ENCODE assay signal across 8 cellular contexts in the genomic region with DNA sequence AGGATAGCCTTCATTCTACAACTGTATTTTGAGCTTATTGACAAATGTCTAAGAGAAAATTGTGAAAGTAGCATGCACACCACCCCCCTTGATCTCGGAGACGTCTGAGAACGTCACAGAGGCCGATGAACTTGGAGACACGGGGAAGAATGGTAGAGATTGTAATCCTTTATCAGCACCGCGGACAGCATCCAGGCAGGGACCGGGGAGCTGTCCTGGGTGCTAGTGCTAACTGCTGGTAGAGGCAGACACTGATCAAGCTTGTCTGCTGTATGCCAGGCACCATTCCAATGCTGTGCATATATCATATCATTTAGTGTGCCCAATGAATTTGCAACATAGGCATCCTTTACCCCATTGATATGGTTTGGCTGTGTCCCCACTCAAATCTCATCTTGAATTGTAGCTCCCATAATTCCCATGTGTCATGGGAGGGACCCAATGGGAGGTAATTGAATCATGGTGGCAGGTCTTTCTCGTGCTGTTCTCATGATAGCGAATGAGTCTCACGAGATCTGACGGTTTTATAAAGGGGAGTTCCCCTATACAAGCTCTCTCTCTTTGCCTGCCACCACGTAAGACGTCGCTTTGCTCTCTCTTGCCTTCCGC.
DNase-seq lines count a peak whose midpoint lies in the region; ATAC-seq, FAIRE-seq and TF ChIP-seq lines count a peak whose summit lies in the region.

No MANE protein-coding gene starts in this region.

- no peak for TF ChIP-seq CTCF in K562 (IDR thresholded peaks at IDR 0.05 in 2 of 3, conservative IDR thresholded peaks at IDR 0.05 in 1 of 3; ENCODE audit: insufficient read depth in 2 of 3, low read depth in 1 of 3, low read length in 3 of 3)

- FAIRE-seq in K562 (lab: Jason Lieb, UNC) = peak; percentile 70

- no peak overlapping the region for H3K9ac ChIP-seq in K562 (ENCODE audit: insufficient read depth in 1 of 2, low read depth in 2 of 2, low read length in 2 of 2)

- intact Hi-C loops in K562 (cut with micrococcal nuclease) = no loop called here

- in situ Hi-C loops in K562 (cut with MboI) = loop anchor here (25.0 kb wide), 1 partner anchor 952 kb away; no protein-coding TSS in a partner anchor

- CTCF ChIA-PET in K562 (lab: Yijun Ruan, JAX; ENCODE audit: low intra/inter-chr PET ratio) = interaction anchor here (0.7 to 1.2 kb wide), 2 partner anchors 53 to 336 kb away, joined by 3 read pairs; no protein-coding TSS in a partner anchor

- no peak for TF ChIP-seq EP300 in K562 (IDR thresholded peaks at IDR 0.05; ENCODE audit: low read length)

- H3K4me3 ChIP-seq in K562 = no peak overlapping the region

- no peaks in the 10 kb centered on the region for H3K9me1 ChIP-seq in K562 (ENCODE audit: control insufficient read depth, insufficient read depth, low read length)

- TF ChIP-seq RAD21 in K562 (CRISPR knock-in tag; conservative IDR thresholded peaks at IDR 0.05 in 1 of 2, IDR thresholded peaks at IDR 0.05 in 1 of 2) = no peak; a peak in 1 of 4 replicates

- no peaks in the 10 kb centered on the region for H3K36me3 ChIP-seq in K562 (ENCODE audit: control insufficient read depth, insufficient read depth, low read length)

- no peaks in the 10 kb centered on the region for H3K4me1 ChIP-seq in K562 (replicated peaks in 1 of 2; ENCODE audit: control insufficient read depth in 2 of 2, insufficient read depth in 2 of 2, low read length in 2 of 2)

- WGBS in K562 (ENCODE audit: insufficient coverage, low coverage, missing lambda C conversion rate) = 20% methylated on average over 16 of the region's 16 CpGs

- H4K20me1 ChIP-seq in K562 (replicated peaks; ENCODE audit: control insufficient read depth, insufficient read depth, low read length) = no peaks in the 10 kb centered on the region; the same call in none of the 2 replicates

- no peak for TF ChIP-seq POLR2A in K562 (conservative IDR thresholded peaks at IDR 0.05)

- peak; percentile 83 for ATAC-seq in K562
- no peak for ATAC-seq in stimulated activated naive CD8-positive, alpha-beta T cell treated with anti-CD3 and anti-CD28 coated beads, Interleukin-15, Interleukin-2, amounts not matched to agents 100 U/mL and 50 U/mL, for 24 hours

- POLR2A ChIA-PET in K562 (lab: Yijun Ruan, JAX) = interaction anchor here (0.9 kb wide), 1 partner anchor 15 kb away, joined by 3 read pairs; no protein-coding TSS in a partner anchor

- no peaks in the 10 kb centered on the region for H3K9me3 ChIP-seq in K562 (replicated peaks; ENCODE audit: control insufficient read depth, insufficient read depth, low read depth, low read length)

- no TSS peak for BruUV-seq in K562 (replicated peaks; lab: Mats Ljungman, UMichigan)

- no peak overlapping the region for H2AFZ ChIP-seq in K562 (ENCODE audit: low read depth, low read length)

- no peak overlapping the region for H3K27ac ChIP-seq in K562 (ENCODE audit: extremely low read depth, low read depth, low read length)

- H3K79me2 ChIP-seq in K562 (ENCODE audit: control insufficient read depth, insufficient read depth, low read length) = no peaks in the 10 kb centered on the region

- no peak overlapping the region for H3K4me2 ChIP-seq in K562 (ENCODE audit: insufficient read depth, low read length)

- peak; percentile 35 for DNase-seq in GM19240 (ENCODE audit: insufficient read length, low spot score)
- DNase-seq in K562 (ENCODE audit: extremely low read depth in 1 of 4, low spot score in 3 of 4) = peak; percentile 66 to 73 (median 68)
- peak; percentile 53 for DNase-seq in kidney tubule cell (ENCODE audit: low spot score)
- DNase-seq in stimulated activated naive CD8-positive, alpha-beta T cell treated with anti-CD3 and anti-CD28 coated beads, Interleukin-15, Interleukin-2, amounts not matched to agents 100 U/mL and 50 U/mL, for 24 hours = peak; percentile 63
- no peak for DNase-seq in NCI-H446 (lab: John Stamatoyannopoulos, UW)
- no peak for DNase-seq in NCI-H524 (lab: John Stamatoyannopoulos, UW)
- DNase-seq in NCI-H748 treated with DMSO at 0.1 percent for 48 hours (lab: John Stamatoyannopoulos, UW) = no peak

- peaks cover 6 to 10% of the 10 kb centered on the region in 2 experiments; a peak in 3 of 5 replicates for H3K27me3 ChIP-seq in K562 (ENCODE audit: control insufficient read depth in 2 of 2, insufficient read depth in 2 of 2, low read length in 2 of 2)

TF ChIP-seq in PFSK-1, 5 proteins besides CTCF, POLR2A, EP300 and RAD21:
- TF ChIP-seq TAF1 (IDR thresholded peaks at IDR 0.05; ENCODE audit: borderline replicate concordance, insufficient read depth, low read length) (no peak), FOXP2 (optimal IDR thresholded peaks at IDR 0.05; ENCODE audit: borderline replicate concordance, extremely low read depth, extremely low read length, insufficient read depth) (no peak), SIN3A (IDR thresholded peaks at IDR 0.05; ENCODE audit: borderline replicate concordance, insufficient read depth, low read length) (peak; percentile 99; the same call in 1 of the 2 replicates), POLR2AphosphoS5 (IDR thresholded peaks at IDR 0.05; ENCODE audit: low read depth, low read length) (no peak)
- TF ChIP-seq, protein P1, sequence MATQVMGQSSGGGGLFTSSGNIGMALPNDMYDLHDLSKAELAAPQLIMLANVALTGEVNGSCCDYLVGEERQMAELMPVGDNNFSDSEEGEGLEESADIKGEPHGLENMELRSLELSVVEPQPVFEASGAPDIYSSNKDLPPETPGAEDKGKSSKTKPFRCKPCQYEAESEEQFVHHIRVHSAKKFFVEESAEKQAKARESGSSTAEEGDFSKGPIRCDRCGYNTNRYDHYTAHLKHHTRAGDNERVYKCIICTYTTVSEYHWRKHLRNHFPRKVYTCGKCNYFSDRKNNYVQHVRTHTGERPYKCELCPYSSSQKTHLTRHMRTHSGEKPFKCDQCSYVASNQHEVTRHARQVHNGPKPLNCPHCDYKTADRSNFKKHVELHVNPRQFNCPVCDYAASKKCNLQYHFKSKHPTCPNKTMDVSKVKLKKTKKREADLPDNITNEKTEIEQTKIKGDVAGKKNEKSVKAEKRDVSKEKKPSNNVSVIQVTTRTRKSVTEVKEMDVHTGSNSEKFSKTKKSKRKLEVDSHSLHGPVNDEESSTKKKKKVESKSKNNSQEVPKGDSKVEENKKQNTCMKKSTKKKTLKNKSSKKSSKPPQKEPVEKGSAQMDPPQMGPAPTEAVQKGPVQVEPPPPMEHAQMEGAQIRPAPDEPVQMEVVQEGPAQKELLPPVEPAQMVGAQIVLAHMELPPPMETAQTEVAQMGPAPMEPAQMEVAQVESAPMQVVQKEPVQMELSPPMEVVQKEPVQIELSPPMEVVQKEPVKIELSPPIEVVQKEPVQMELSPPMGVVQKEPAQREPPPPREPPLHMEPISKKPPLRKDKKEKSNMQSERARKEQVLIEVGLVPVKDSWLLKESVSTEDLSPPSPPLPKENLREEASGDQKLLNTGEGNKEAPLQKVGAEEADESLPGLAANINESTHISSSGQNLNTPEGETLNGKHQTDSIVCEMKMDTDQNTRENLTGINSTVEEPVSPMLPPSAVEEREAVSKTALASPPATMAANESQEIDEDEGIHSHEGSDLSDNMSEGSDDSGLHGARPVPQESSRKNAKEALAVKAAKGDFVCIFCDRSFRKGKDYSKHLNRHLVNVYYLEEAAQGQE (IDR thresholded peaks at IDR 0.05; ENCODE audit: insufficient read depth in 1 of 2, low read depth in 2 of 2, low read length in 2 of 2) = peak; percentile 100
TF ChIP-seq in PFSK-1: peak in this region for 2.

TF ChIP-seq in K562, 482 proteins besides CTCF, POLR2A, EP300 and RAD21 (continues in another document):
- TF ChIP-seq, protein P2, sequence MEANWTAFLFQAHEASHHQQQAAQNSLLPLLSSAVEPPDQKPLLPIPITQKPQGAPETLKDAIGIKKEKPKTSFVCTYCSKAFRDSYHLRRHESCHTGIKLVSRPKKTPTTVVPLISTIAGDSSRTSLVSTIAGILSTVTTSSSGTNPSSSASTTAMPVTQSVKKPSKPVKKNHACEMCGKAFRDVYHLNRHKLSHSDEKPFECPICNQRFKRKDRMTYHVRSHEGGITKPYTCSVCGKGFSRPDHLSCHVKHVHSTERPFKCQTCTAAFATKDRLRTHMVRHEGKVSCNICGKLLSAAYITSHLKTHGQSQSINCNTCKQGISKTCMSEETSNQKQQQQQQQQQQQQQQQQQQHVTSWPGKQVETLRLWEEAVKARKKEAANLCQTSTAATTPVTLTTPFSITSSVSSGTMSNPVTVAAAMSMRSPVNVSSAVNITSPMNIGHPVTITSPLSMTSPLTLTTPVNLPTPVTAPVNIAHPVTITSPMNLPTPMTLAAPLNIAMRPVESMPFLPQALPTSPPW (CRISPR knock-in tag; IDR thresholded peaks at IDR 0.05) = peak; percentile 76
- TF ChIP-seq RFX7 (CRISPR knock-in tag; IDR thresholded peaks at IDR 0.05) (no peak), PRMT5 (CRISPR knock-in tag; IDR thresholded peaks at IDR 0.05) (peak; percentile 100), PURB (CRISPR knock-in tag; IDR thresholded peaks at IDR 0.05; ENCODE audit: low read depth) (no peak), JUNB (CRISPR knock-in tag; conservative IDR thresholded peaks at IDR 0.05) (no peak), HMGN3 (IDR thresholded peaks at IDR 0.05; ENCODE audit: borderline replicate concordance, extremely low read depth, insufficient read length, low read depth, low read length) (no peak), FOXJ3 (CRISPR knock-in tag; IDR thresholded peaks at IDR 0.05) (peak; percentile 96), IRF9 (tag; IDR thresholded peaks at IDR 0.05) (peak; percentile 64; the same call in 1 of the 2 replicates), ZFP1 (CRISPR knock-in tag; IDR thresholded peaks at IDR 0.05) (no peak), KLF10 (CRISPR knock-in tag; IDR thresholded peaks at IDR 0.05) (no peak), TCF3 (CRISPR knock-in tag; IDR thresholded peaks at IDR 0.05) (peak; percentile 66), FOXM1 (IDR thresholded peaks at IDR 0.05; ENCODE audit: low read depth) (no peak), FOXM1 (CRISPR knock-in tag; IDR thresholded peaks at IDR 0.05; ENCODE audit: low read depth) (peak; percentile 99), ZNF445 (CRISPR knock-in tag; IDR thresholded peaks at IDR 0.05; ENCODE audit: low read depth) (0 out of 2 replicates have a peak, but pooled peaks have one; percentile 55)

Comparison
In these comparisons a context has a peak if more than half of its experiments do, and no peak if none do; other contexts are left out.
1. DNase-seq: peak in GM19240 (single experiment), K562 (4 of 4), kidney tubule cell (single experiment) and stimulated activated naive CD8-positive, alpha-beta T cell treated with anti-CD3 and anti-CD28 coated beads, Interleukin-15, Interleukin-2, amounts not matched to agents 100 U/mL and 50 U/mL, for 24 hours (single experiment); none in NCI-H446 (0 of 2), NCI-H524 (0 of 2) and NCI-H748 treated with DMSO at 0.1 percent for 48 hours (single experiment).